ENCODE assay signal across 31 cellular contexts in the genomic region with DNA sequence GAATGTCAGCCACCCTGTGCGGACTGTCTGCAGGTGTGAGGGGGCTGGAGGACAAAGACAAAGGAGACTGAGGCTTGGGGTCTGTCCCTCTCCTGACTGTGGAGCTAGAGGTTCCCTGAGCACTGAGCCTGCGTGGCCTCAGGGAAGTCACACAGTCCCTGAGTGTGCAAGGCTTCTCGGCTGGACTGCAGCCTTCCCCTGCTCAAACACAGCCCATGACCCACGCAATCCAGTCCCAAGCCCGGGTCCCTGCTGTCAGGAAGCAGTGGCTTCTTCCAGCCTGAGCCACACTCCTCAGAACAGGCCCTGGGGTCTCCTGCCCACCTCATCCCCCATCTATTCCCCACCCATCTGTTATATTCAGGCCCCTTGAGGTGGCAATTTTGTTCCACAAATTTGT. TPM values are rescaled to one million over a fixed set of nuclear protein-coding genes. Genes with fewer than 3 reads are reported as not detected.
"Had no signal": no experiment of that assay in that cellular context is flagged by ENCODE, and none has a peak within 500 bp of the region (broad histone marks: within the 10 kb centered on the region; RNA-seq: fewer than 3 reads in every experiment).

No MANE protein-coding gene starts in this region.

- H3K4me3 Mint-ChIP-seq: endodermal cell; naive thymus-derived CD8-positive, alpha-beta T cell; neural crest cell; stimulated activated memory B cell treated with anti-CD40 and anti-IgM and Interleukin-4, amounts not matched to agents 10 μg/mL and 1 μg/mL and 100 μg/mL, for 72 hours; type B pancreatic cell had no signal

- ATAC-seq: esophagus mucosa; gastrocnemius medialis; heart left ventricle; left colon; lower lobe of right lung; naive thymus-derived CD8-positive, alpha-beta T cell; stimulated activated memory B cell treated with anti-CD40 and anti-IgM and Interleukin-4, amounts not matched to agents 10 μg/mL and 1 μg/mL and 100 μg/mL, for 72 hours; stimulated activated naive CD8-positive, alpha-beta T cell treated with anti-CD3 and anti-CD28 coated beads, Interleukin-15, Interleukin-2, amounts not matched to agents 100 U/mL and 50 U/mL, for 24 hours had no signal

- H3K27ac ChIP-seq: dorsolateral prefrontal cortex, epithelial cell of prostate, gastrocnemius medialis, heart left ventricle, hepatocyte, left ventricle myocardium inferior, lower lobe of right lung, parathyroid adenoma, sigmoid colon, testis, tibial artery had no signal

- H3K4me1 ChIP-seq: gastrocnemius medialis, heart left ventricle, left ventricle myocardium inferior, lower lobe of right lung, parathyroid adenoma, sigmoid colon, testis, tibial artery had no signal

- DNase-seq: cerebellar nuclear complex; cortex of kidney; dorsolateral prefrontal cortex; effector CD4-positive, alpha-beta T cell; endodermal cell; gastrocnemius medialis; left colon; left ventricle myocardium inferior; lower lobe of right lung; sigmoid colon; stimulated activated CD4-positive, alpha-beta T cell treated with anti-CD3 and anti-CD28 coated beads, Interleukin-2, amount 100 ng/mL, for 24 hours; stimulated activated CD4-positive, alpha-beta T cell treated with anti-CD3 and anti-CD28 coated beads, Interleukin-4, amount 100 ng/mL, for 24 hours; stimulated activated naive CD8-positive, alpha-beta T cell treated with anti-CD3 and anti-CD28 coated beads, Interleukin-15, Interleukin-2, amounts not matched to agents 100 U/mL and 50 U/mL, for 24 hours; substantia nigra; testis; tibial artery had no signal

- H3K27me3 ChIP-seq: dorsolateral prefrontal cortex, gastrocnemius medialis, hepatocyte, testis had no signal

- H3K4me3 ChIP-seq: dorsolateral prefrontal cortex, gastrocnemius medialis, heart left ventricle, hepatocyte, left ventricle myocardium inferior, lower lobe of right lung, sigmoid colon, testis, tibial artery had no signal

- H3K27ac Mint-ChIP-seq: endodermal cell; progenitor cell of endocrine pancreas; stimulated activated memory B cell treated with anti-CD40 and anti-IgM and Interleukin-4, amounts not matched to agents 10 μg/mL and 1 μg/mL and 100 μg/mL, for 72 hours; type B pancreatic cell had no signal

- H3K9me3 Mint-ChIP-seq: endodermal cell; naive thymus-derived CD8-positive, alpha-beta T cell; neural crest cell; stimulated activated memory B cell treated with anti-CD40 and anti-IgM and Interleukin-4, amounts not matched to agents 10 μg/mL and 1 μg/mL and 100 μg/mL, for 72 hours; type B pancreatic cell had no signal

- H3K36me3 ChIP-seq: gastrocnemius medialis, heart left ventricle, left ventricle myocardium inferior, lower lobe of right lung, sigmoid colon, tibial artery had no signal

- H3K36me3 Mint-ChIP-seq: type B pancreatic cell had no signal

- H3K27me3 Mint-ChIP-seq: naive thymus-derived CD8-positive, alpha-beta T cell; stimulated activated memory B cell treated with anti-CD40 and anti-IgM and Interleukin-4, amounts not matched to agents 10 μg/mL and 1 μg/mL and 100 μg/mL, for 72 hours had no signal

- H3K4me1 Mint-ChIP-seq: neural crest cell had no signal

- H3K9me3 ChIP-seq: gastrocnemius medialis, heart left ventricle, left ventricle myocardium inferior, lower lobe of right lung, sigmoid colon, testis, tibial artery had no signal

RNA-seq across cellular contexts. Expression of gene ASTL, which starts 2.7 kb away (rescaled TPM):
- total RNA-seq: endodermal cell, gastrocnemius medialis, heart left ventricle, hepatocyte, kidney epithelial cell, left ventricle myocardium inferior, lower lobe of right lung, mesenteric fat pad, myocyte, neural crest cell, osteoblast, sigmoid colon, skeletal muscle tissue had no signal
- polyA plus RNA-seq: hepatocyte had no signal

RNA-seq across cellular contexts. Expression of gene ADRA2B, which starts 19.2 kb away (rescaled TPM):
- total RNA-seq: esophagus mucosa, myocyte had no signal
- polyA plus RNA-seq: naive thymus-derived CD8-positive, alpha-beta T cell had no signal
